Comparison of ENCODE assay signal across 8 cellular contexts in genomic region chr3:187041362-187042061, GRCh38.
DNase-seq lines count a peak whose midpoint lies in the region; ATAC-seq, FAIRE-seq and TF ChIP-seq lines count a peak whose summit lies in the region.

No MANE protein-coding gene starts in this region.

- 68 to 82% (median 79%) methylated on average over 6 of the region's 6 CpGs for WGBS in adrenal gland, 4 donors

- peaks cover 11 to 28% of the 10 kb centered on the region in 2 experiments for H3K36me3 ChIP-seq in endothelial cell of umbilical vein (ENCODE audit: control insufficient read depth in 2 of 2, extremely low read depth in 1 of 2, insufficient read depth in 2 of 2, low read length in 2 of 2)
- H3K36me3 ChIP-seq in adrenal gland (replicated peaks in 1 of 2), result no peaks in the 10 kb centered on the region

- dilution Hi-C loops in endothelial cell of umbilical vein (cut with MboI; ENCODE audit: extremely low pct_ligation_motif_present, low sequenced_read_pairs), result no loop called here

- peak overlapping the region; percentile 84 for H2AFZ ChIP-seq in endothelial cell of umbilical vein (ENCODE audit: low read depth, low read length)

- H3K27me3 ChIP-seq in endothelial cell of umbilical vein (ENCODE audit: control insufficient read depth in 2 of 2, insufficient read depth in 2 of 2, low read length in 2 of 2), result no peaks in the 10 kb centered on the region
- H3K27me3 ChIP-seq in adrenal gland, result no peaks in the 10 kb centered on the region

- H3K79me2 ChIP-seq in endothelial cell of umbilical vein (ENCODE audit: control insufficient read depth, insufficient read depth, low read length), result peaks cover 1% of the 10 kb centered on the region

- peak; percentile 52 for DNase-seq in T-helper 22 cell (ENCODE audit: low read depth)
- DNase-seq in endothelial cell of umbilical vein (ENCODE audit: low read depth, low spot score), result peak; percentile 84
- no peak for DNase-seq in germinal center (ENCODE audit: low spot score)
- DNase-seq in midbrain (lab: John Stamatoyannopoulos, UW), result no peak
- DNase-seq in adrenal gland, result no peak
- no peak for DNase-seq in GF-D8 (lab: John Stamatoyannopoulos, UW)

- H4K20me1 ChIP-seq in endothelial cell of umbilical vein (replicated peaks; ENCODE audit: control insufficient read depth, extremely low read depth, insufficient read depth, low read length), result no peaks in the 10 kb centered on the region

- H3K4me1 ChIP-seq in endothelial cell of umbilical vein (ENCODE audit: control insufficient read depth, extremely low read depth, insufficient read depth, low read length), result peaks cover 41% of the 10 kb centered on the region
- H3K4me1 ChIP-seq in adrenal gland (replicated peaks in 1 of 2), result peaks cover 5 to 18% of the 10 kb centered on the region in 2 donors

- CTCF ChIA-PET in endothelial cell of umbilical vein (lab: Charles Lee), result interaction anchor here (0.6 to 1.7 kb wide), 4 partner anchors 9 to 43 kb away, joined by 3 to 7 read pairs (median 3); no protein-coding TSS in a partner anchor

- no peak overlapping the region for H3K9ac ChIP-seq in endothelial cell of umbilical vein (replicated peaks; ENCODE audit: extremely low read depth, insufficient read depth, low read length)

- no TSS peak for BruUV-seq in endothelial cell of umbilical vein (replicated peaks; lab: Mats Ljungman, UMichigan)

- intact Hi-C loops in endothelial cell of umbilical vein (cut with micrococcal nuclease), result loop anchor here (2.0 kb wide), 1 partner anchor 43 kb away; no protein-coding TSS in a partner anchor
- intact Hi-C loops in adrenal gland (cut with DNase I), result no loop called here

- no peak for TF ChIP-seq CTCF in endothelial cell of umbilical vein (IDR thresholded peaks at IDR 0.05; ENCODE audit: extremely low read depth in 1 of 2, insufficient read depth in 1 of 2, low read depth in 1 of 2, low read length in 2 of 2)
- no peak for TF ChIP-seq CTCF in adrenal gland (IDR thresholded peaks at IDR 0.05)

- H3K9me1 ChIP-seq in endothelial cell of umbilical vein (replicated peaks; ENCODE audit: control insufficient read depth, extremely low read depth, insufficient read depth, low read length), result no peaks in the 10 kb centered on the region

- TF ChIP-seq POLR2A in endothelial cell of umbilical vein (IDR thresholded peaks at IDR 0.05; ENCODE audit: low read depth, low read length) (no peak), adrenal gland (IDR thresholded peaks at IDR 0.05) (no peak)

- POLR2A ChIA-PET in endothelial cell of umbilical vein (lab: Charles Lee), result no interaction called here

- H3K9me3 ChIP-seq in endothelial cell of umbilical vein (replicated peaks; ENCODE audit: control insufficient read depth, insufficient read depth, low read length), result no peaks in the 10 kb centered on the region
- H3K9me3 ChIP-seq in adrenal gland (replicated peaks in 1 of 3), result no peaks in the 10 kb centered on the region

- peak; percentile 58 for ATAC-seq in GM18502 (IDR thresholded peaks at IDR 0.05; ENCODE audit: poor library complexity, unreplicated experiment)
- ATAC-seq in HG02938 (IDR thresholded peaks at IDR 0.05; ENCODE audit: unreplicated experiment), result peak; percentile 42

- peak overlapping the region; percentile 72 for H3K4me2 ChIP-seq in endothelial cell of umbilical vein (ENCODE audit: insufficient read depth, low read length)

- FAIRE-seq in endothelial cell of umbilical vein (lab: Jason Lieb, UNC), result peak; percentile 88

- H3K4me3 ChIP-seq in endothelial cell of umbilical vein (replicated peaks in 1 of 3; ENCODE audit: insufficient read depth in 1 of 3, low read depth in 1 of 3, low read length in 3 of 3), result no peak overlapping the region
- H3K4me3 ChIP-seq in adrenal gland, result no peak overlapping the region

- H3K27ac ChIP-seq in endothelial cell of umbilical vein (ENCODE audit: insufficient read depth, low read depth, low read length) (peak overlapping the region; percentile 64), adrenal gland (peak overlapping the region in 1 of 5 donors; percentile 33)

TF ChIP-seq in endothelial cell of umbilical vein, 7 proteins besides CTCF, POLR2A, EP300 and RAD21:
- peak; percentile 62 for TF ChIP-seq JUN (IDR thresholded peaks at IDR 0.05; ENCODE audit: borderline replicate concordance, insufficient read depth, insufficient read length, low read depth)
- peak; percentile 32 for TF ChIP-seq POLR2AphosphoS5 (IDR thresholded peaks at IDR 0.05; ENCODE audit: insufficient read depth, low read depth, low read length)
- no peak for TF ChIP-seq MYC (IDR thresholded peaks at IDR 0.05; ENCODE audit: low read depth, low read length)
- TF ChIP-seq EZH2 (IDR thresholded peaks at IDR 0.05; ENCODE audit: borderline replicate concordance, low read depth, low read length, severe bottlenecking), result no peak
- peak; percentile 31 for TF ChIP-seq GATA2 (IDR thresholded peaks at IDR 0.05; ENCODE audit: insufficient read depth, insufficient read length, low read depth, low read length)
- peak; percentile 89 for TF ChIP-seq FOS (IDR thresholded peaks at IDR 0.05; ENCODE audit: borderline replicate concordance, insufficient read depth, low read length)
- TF ChIP-seq MAX (IDR thresholded peaks at IDR 0.05; ENCODE audit: insufficient read depth, insufficient read length), result no peak

Comparison
In these comparisons a context has a peak if more than half of its experiments do, and no peak if none do; other contexts are left out.
1. DNase-seq: peak in T-helper 22 cell (single experiment) and endothelial cell of umbilical vein (single experiment); none in germinal center (single experiment), midbrain (single experiment), adrenal gland (0 of 7) and GF-D8 (single experiment).